In genomic region chr3:142964150-142964498, GRCh38 we compare ENCODE assay signal across 8 cellular contexts. TPM values are rescaled to one million over a fixed set of nuclear protein-coding genes. Genes with fewer than 3 reads are reported as not detected.
DNase-seq lines count a peak whose midpoint lies in the region; ATAC-seq and TF ChIP-seq lines count a peak whose summit lies in the region.

No MANE protein-coding gene starts in this region.

- H3K79me2 ChIP-seq in PC-3 (ENCODE audit: low read length) = no peaks in the 10 kb centered on the region

- no peak overlapping the region for H3K9ac ChIP-seq in PC-3 (ENCODE audit: low read length)

- CTCF ChIA-PET in PC-3 (lab: Charles Lee) = no interaction called here

- H3K9me2 ChIP-seq in PC-3 (replicated peaks; ENCODE audit: low read length) = no peaks in the 10 kb centered on the region

- no peaks in the 10 kb centered on the region for H3F3A ChIP-seq in PC-3 (ENCODE audit: low read length, unreplicated experiment)

- peak overlapping the region; percentile 91 for H3K27ac Mint-ChIP-seq in progenitor cell of endocrine pancreas

- H3K4me1 ChIP-seq in PC-3 (ENCODE audit: insufficient read depth, low read length) = peaks cover 12% of the 10 kb centered on the region

- H3K4me2 ChIP-seq in PC-3 (ENCODE audit: low read length) = peak overlapping the region; percentile 84

- 0 out of 2 replicates have a peak overlapping the region, but pooled peaks have one; percentile 13 for H2AFZ ChIP-seq in PC-3 (ENCODE audit: low read length)

- peaks cover 9% of the 10 kb centered on the region for H3K4me1 Mint-ChIP-seq in progenitor cell of endocrine pancreas (ENCODE audit: low read depth)

- no TSS peak for BruUV-seq in PC-3 (replicated peaks; lab: Mats Ljungman, UMichigan)

- H3K36me3 ChIP-seq in PC-3 (ENCODE audit: low read depth, low read length) = no peaks in the 10 kb centered on the region

- H3K27me3 ChIP-seq in PC-3 (ENCODE audit: low read length) = 0 out of 2 replicates have a peak, but pooled peaks cover 3% of the 10 kb centered on the region

- no peak for ATAC-seq in PC-3

- peaks cover 6% of the 10 kb centered on the region for H3K36me3 Mint-ChIP-seq in progenitor cell of endocrine pancreas (ENCODE audit: insufficient read depth)

- peaks cover 7% of the 10 kb centered on the region for H3K9me3 Mint-ChIP-seq in progenitor cell of endocrine pancreas (ENCODE audit: low read depth)

- no peak for TF ChIP-seq CTCF in PC-3 (conservative IDR thresholded peaks at IDR 0.05; ENCODE audit: low read depth, low read length)
- no peak for TF ChIP-seq CTCF in fibroblast of the aortic adventitia (IDR thresholded peaks at IDR 0.05; ENCODE audit: insufficient read depth, low read length)
- no peak for TF ChIP-seq CTCF in progenitor cell of endocrine pancreas (IDR thresholded peaks at IDR 0.05; ENCODE audit: unreplicated experiment)

- H3K27ac ChIP-seq in PC-3 (ENCODE audit: low read length) = no peak overlapping the region

- no peaks in the 10 kb centered on the region for H4K20me1 ChIP-seq in PC-3 (ENCODE audit: low read length)

- H3K4me3 ChIP-seq in PC-3 (ENCODE audit: low read length) = peak overlapping the region; percentile 66
- H3K4me3 ChIP-seq in fibroblast of the aortic adventitia (ENCODE audit: low read depth, low read length) = peak overlapping the region; percentile 73

- DNase-seq in ELF-1 (ENCODE audit: low read depth, low spot score) (peak; percentile 54), PC-3 (no peak), fibroblast of the aortic adventitia (ENCODE audit: low read depth) (peak; percentile 10), progenitor cell of endocrine pancreas (ENCODE audit: low spot score, unreplicated experiment) (no peak), GM19240 (ENCODE audit: insufficient read length, low spot score) (no peak), OCI-M2 (lab: John Stamatoyannopoulos, UW; ENCODE audit: unreplicated experiment) (no peak), NCI-H510A treated with DMSO at 0.1 percent for 48 hours (lab: John Stamatoyannopoulos, UW) (no peak)
- no peak for DNase-seq in stimulated activated CD4-positive, alpha-beta T cell treated with anti-CD3 and anti-CD28 coated beads, Interleukin-2, amount 100 ng/mL, for 48 hours

- intact Hi-C loops in PC-3 (cut with micrococcal nuclease) = no loop called here

- POLR2A ChIA-PET in PC-3 (lab: Charles Lee; ENCODE audit: unreplicated experiment) = no interaction called here

- peaks cover 22% of the 10 kb centered on the region for H3K27me3 Mint-ChIP-seq in progenitor cell of endocrine pancreas

- H3K4me3 Mint-ChIP-seq in progenitor cell of endocrine pancreas (ENCODE audit: low read depth) = peak overlapping the region; percentile 84

- H3K9me3 ChIP-seq in PC-3 (ENCODE audit: low read length) = no peaks in the 10 kb centered on the region

RNA-seq across cellular contexts. Expression of gene PAQR9, which starts 0.7 kb away (rescaled TPM):
- total RNA-seq in PC-3 (2014; rRNA removed) = 0.12 TPM in 1 of 2 replicates, not detected in the other
- 0.09 TPM in 1 of 2 replicates, not detected in the other for total RNA-seq in fibroblast of the aortic adventitia (ENCODE audit: low replicate concordance)
- total RNA-seq in progenitor cell of endocrine pancreas = 2.5 and 2.7 TPM in 2 replicates

RNA-seq across cellular contexts. Expression of gene U2SURP, which starts 37.2 kb away (rescaled TPM):
- total RNA-seq in PC-3 (2014; rRNA removed) = 55.6 and 81.1 TPM in 2 replicates
- 99.1 and 128 TPM in 2 replicates for total RNA-seq in fibroblast of the aortic adventitia (ENCODE audit: low replicate concordance)
- 143 and 156 TPM in 2 replicates for total RNA-seq in progenitor cell of endocrine pancreas

Comparison
In these comparisons a context has a peak if more than half of its experiments do, and no peak if none do; other contexts are left out.
1. DNase-seq: peak in ELF-1 (single experiment) and fibroblast of the aortic adventitia (single experiment); none in PC-3 (single experiment), progenitor cell of endocrine pancreas (single experiment), GM19240 (single experiment), OCI-M2 (single experiment), NCI-H510A treated with DMSO at 0.1 percent for 48 hours (single experiment) and stimulated activated CD4-positive, alpha-beta T cell treated with anti-CD3 and anti-CD28 coated beads, Interleukin-2, amount 100 ng/mL, for 48 hours (0 of 2).